8 cellular contexts compared by ENCODE assay signal in genomic region chr16:88569614-88569984, GRCh38. TPM values are rescaled to one million over a fixed set of nuclear protein-coding genes. Genes with fewer than 3 reads are reported as not detected.
A peak's percentile ranks its signal among the peaks of the same experiment; 100 is the strongest.
DNase-seq lines count a peak whose midpoint lies in the region; ATAC-seq and TF ChIP-seq lines count a peak whose summit lies in the region.

No MANE protein-coding gene starts in this region.

- intact Hi-C loops in ovary (cut with DNase I), result loop anchor here in 1 of 4 donors (10.0 kb wide), 1 partner anchor 125 kb away; no protein-coding TSS in a partner anchor

- TF ChIP-seq EP300 in ovary (IDR thresholded peaks at IDR 0.05), result no peak

- no peaks in the 10 kb centered on the region for H3K27me3 ChIP-seq in ovary

- WGBS in ovary, 3 donors, result 1% methylated on average over 28 of the region's 28 CpGs

- H3K36me3 ChIP-seq in ovary, result no peaks in the 10 kb centered on the region

- no peak for TF ChIP-seq POLR2A in ovary (IDR thresholded peaks at IDR 0.05)

- H3K4me3 ChIP-seq in fibroblast of the aortic adventitia (ENCODE audit: low read depth, low read length), result peak overlapping the region; percentile 79
- peak overlapping the region; percentile 73 for H3K4me3 ChIP-seq in ovary

- peak overlapping the region in 1 of 2 donors; percentile 26 for H3K27ac ChIP-seq in ovary

- no peak for TF ChIP-seq CTCF in fibroblast of the aortic adventitia (IDR thresholded peaks at IDR 0.05; ENCODE audit: insufficient read depth, low read length)
- no peak for TF ChIP-seq CTCF in ovary (IDR thresholded peaks at IDR 0.05)

- peaks cover 7% of the 10 kb centered on the region for H3K4me1 ChIP-seq in ovary (ENCODE audit: insufficient read depth)

- H3K9me3 ChIP-seq in ovary, result no peaks in the 10 kb centered on the region

- DNase-seq in SIG-M5 treated with dmso at 0.1 percent for 504 hours (lab: John Stamatoyannopoulos, UW; ENCODE audit: unreplicated experiment) (peak; percentile 16), SIG-M5 (lab: John Stamatoyannopoulos, UW) (no peak), fibroblast of the aortic adventitia (ENCODE audit: low read depth) (peak; percentile 13), ovary (peak in 2 of 5 donors; percentile 43 to 57), NCI-H82 (lab: John Stamatoyannopoulos, UW) (no peak), inferior parietal cortex (ENCODE audit: extremely low spot score) (no peak)

- ATAC-seq in HG02885 (IDR thresholded peaks at IDR 0.05; ENCODE audit: poor library complexity, unreplicated experiment) (peak; percentile 25), SK-N-SH treated with all-trans-retinoic acid at 6 μM for 48 hours (peak; percentile 58)

TF ChIP-seq in SK-N-SH treated with all-trans-retinoic acid at 6 μM for 48 hours, 23 proteins besides CTCF, POLR2A, EP300 and RAD21:
- TF ChIP-seq CSRNP3 (CRISPR knock-in tag; IDR thresholded peaks at IDR 0.05) (no peak), CREB5 (CRISPR knock-in tag; IDR thresholded peaks at IDR 0.05; ENCODE audit: low read depth) (no peak), ARNTL (CRISPR knock-in tag; IDR thresholded peaks at IDR 0.05; ENCODE audit: borderline replicate concordance, low read depth) (no peak), PPARA (CRISPR knock-in tag; IDR thresholded peaks at IDR 0.05; ENCODE audit: borderline replicate concordance) (no peak), ZNF565 (CRISPR knock-in tag; conservative IDR thresholded peaks at IDR 0.05; ENCODE audit: low read depth) (no peak)

RNA-seq across cellular contexts. Expression of gene ZC3H18, which starts 0.6 kb away (rescaled TPM):
- 13.3 and 23.8 TPM in 2 replicates for total RNA-seq in fibroblast of the aortic adventitia (ENCODE audit: low replicate concordance)
- 10 to 100 TPM; 16.0 to 40.4 (median 36.5) TPM for total RNA-seq in ovary
- 10 to 100 TPM; 17.1 to 25.3 TPM for polyA plus RNA-seq in ovary

Comparison
In these comparisons a context has a peak if more than half of its experiments do, and no peak if none do; other contexts are left out.
1. DNase-seq: peak in SIG-M5 treated with dmso at 0.1 percent for 504 hours (single experiment) and fibroblast of the aortic adventitia (single experiment); none in SIG-M5 (single experiment), NCI-H82 (single experiment) and inferior parietal cortex (single experiment).